ENCODE assay signal across 8 cellular contexts in genomic region chr3:58305882-58306661, GRCh38. TPM values are rescaled to one million over a fixed set of nuclear protein-coding genes. Genes with fewer than 3 reads are reported as not detected.
A peak's percentile ranks its signal among the peaks of the same experiment; 100 is the strongest.
DNase-seq lines count a peak whose midpoint lies in the region; ATAC-seq and TF ChIP-seq lines count a peak whose summit lies in the region.

Gene HTD2 (plus strand): TSS chr3:58306520. CDS start chr3:58317614, 11,094 bp downstream.
Gene RPP14 (plus strand): TSS chr3:58306245. CDS start chr3:58310330, 4,085 bp downstream.

- 4% methylated on average over 71 of the region's 71 CpGs for WGBS in liver

- POLR2A ChIA-PET in CD8-positive, alpha-beta T cell (lab: Charles Lee), result interaction anchor here (0.6 to 1.8 kb wide), 18 partner anchors 10 to 753 kb away, joined by 3 to 17 read pairs (median 3); partner anchors contain the start of genes ABHD6, ARF4, FLNB and KCTD6
- POLR2A ChIA-PET in activated CD4-positive, alpha-beta memory T cell treated with anti-CD3 and anti-CD28 coated beads for 36 hours (lab: Charles Lee), result interaction anchor here (0.6 to 2.0 kb wide), 13 partner anchors 18 to 652 kb away, joined by 3 to 10 read pairs (median 4); partner anchors contain the start of genes PDHB, PXK and SLMAP

- H3K27me3 Mint-ChIP-seq in CD8-positive, alpha-beta T cell (ENCODE audit: low read depth), result peaks cover 14% of the 10 kb centered on the region
- H3K27me3 Mint-ChIP-seq in activated CD4-positive, alpha-beta memory T cell treated with anti-CD3 and anti-CD28 coated beads for 36 hours, result peaks cover 7% of the 10 kb centered on the region

- peaks cover 29% of the 10 kb centered on the region for H3K36me3 Mint-ChIP-seq in CD8-positive, alpha-beta T cell
- peaks cover 13% of the 10 kb centered on the region for H3K36me3 Mint-ChIP-seq in activated CD4-positive, alpha-beta memory T cell treated with anti-CD3 and anti-CD28 coated beads for 36 hours

- H3K9me3 ChIP-seq in CD8-positive, alpha-beta T cell (ENCODE audit: low read length), result peaks cover 6% of the 10 kb centered on the region
- no peaks in the 10 kb centered on the region for H3K9me3 ChIP-seq in liver (ENCODE audit: control insufficient read depth in 4 of 4, low read length in 3 of 4)

- peak within 1 kb of the TSS; percentile 85 for H3K4me3 ChIP-seq in CD8-positive, alpha-beta T cell (ENCODE audit: low read depth, low read length)
- H3K4me3 ChIP-seq in liver (ENCODE audit: low read depth in 1 of 3, low read length in 3 of 3), result peak within 1 kb of the TSS; percentile 67 to 96 (median 92)

- peak; percentile 89 for ATAC-seq in CD8-positive, alpha-beta T cell
- ATAC-seq in GM19438 (IDR thresholded peaks at IDR 0.05; ENCODE audit: low read depth, unreplicated experiment) (peak; percentile 95), HG03575 (IDR thresholded peaks at IDR 0.05; ENCODE audit: extremely low read depth, insufficient number of reproducible peaks, low FRiP score, unreplicated experiment) (peak; percentile 37)

- intact Hi-C loops in CD8-positive, alpha-beta T cell (cut with DNase I, micrococcal nuclease), result loop anchor here (1.0 to 10.0 kb wide), 15 partner anchors 26 to 1081 kb away; partner anchors contain the start of genes FLNB (in 2 of the 2), KCTD6 (in 2 of the 2), PDHB (in 2 of the 2) and PXK (in 2 of the 2)
- intact Hi-C loops in activated CD4-positive, alpha-beta memory T cell treated with anti-CD3 and anti-CD28 coated beads for 36 hours (cut with micrococcal nuclease), result loop anchor here (1.0 to 2.0 kb wide), 10 partner anchors 18 to 325 kb away; partner anchors contain the start of genes ABHD6, FLNB and KCTD6

- H3K9me3 Mint-ChIP-seq in CD8-positive, alpha-beta T cell, result no peaks in the 10 kb centered on the region
- no peaks in the 10 kb centered on the region for H3K9me3 Mint-ChIP-seq in activated CD4-positive, alpha-beta memory T cell treated with anti-CD3 and anti-CD28 coated beads for 36 hours

- CTCF ChIA-PET in CD8-positive, alpha-beta T cell (lab: Charles Lee), result interaction anchor here (0.6 to 3.5 kb wide), 35 partner anchors 10 to 484 kb away, joined by 3 to 30 read pairs (median 4); partner anchors contain the start of genes ABHD6, KCTD6 and PDHB
- CTCF ChIA-PET in activated CD4-positive, alpha-beta memory T cell treated with anti-CD3 and anti-CD28 coated beads for 36 hours (lab: Charles Lee), result interaction anchor here (0.6 to 4.5 kb wide), 62 partner anchors 9 to 548 kb away, joined by 3 to 56 read pairs (median 4); partner anchors contain the start of genes ABHD6, ACOX2, FLNB and KCTD6

- H3K36me3 ChIP-seq in CD8-positive, alpha-beta T cell (ENCODE audit: insufficient read depth, low read length), result peaks cover 2% of the 10 kb centered on the region
- H3K36me3 ChIP-seq in liver (ENCODE audit: control insufficient read depth in 4 of 4, insufficient read depth in 3 of 4, low read depth in 1 of 4, low read length in 3 of 4), result peaks cover 0 to 10% (median 6%) of the 10 kb centered on the region in 4 donors

- peak; percentile 97 to 100 (median 99) for DNase-seq in CD8-positive, alpha-beta T cell
- DNase-seq in NCI-H82 (lab: John Stamatoyannopoulos, UW) (peak; percentile 96), dermis microvascular lymphatic vessel endothelial cell (ENCODE audit: low read depth in 2 of 2) (peak; percentile 94 to 98)
- peak; percentile 99 for DNase-seq in activated CD4-positive, alpha-beta memory T cell treated with anti-CD3 and anti-CD28 coated beads for 36 hours
- peak; percentile 99 for DNase-seq in stimulated activated CD4-positive, alpha-beta T cell treated with anti-CD3 and anti-CD28 coated beads, Interleukin-4, amount 100 ng/mL, for 24 hours

- peaks cover 44% of the 10 kb centered on the region for H3K4me1 Mint-ChIP-seq in CD8-positive, alpha-beta T cell (ENCODE audit: low read depth)
- H3K4me1 Mint-ChIP-seq in activated CD4-positive, alpha-beta memory T cell treated with anti-CD3 and anti-CD28 coated beads for 36 hours (ENCODE audit: low read depth), result peaks cover 32% of the 10 kb centered on the region

- H3K27ac ChIP-seq in CD8-positive, alpha-beta T cell (ENCODE audit: low read depth, low read length), result peak within 1 kb of the TSS; percentile 91
- H3K27ac ChIP-seq in liver (ENCODE audit: low read depth in 1 of 2, low read length in 2 of 2), result peak within 1 kb of the TSS; percentile 94 to 98

- H3K9ac ChIP-seq in liver (ENCODE audit: low read depth in 1 of 2, low read length in 2 of 2), result peak within 1 kb of the TSS; percentile 84 to 97

- peak; percentile 73 to 89 for TF ChIP-seq RAD21 in liver (IDR thresholded peaks at IDR 0.05)

- peaks cover 18% of the 10 kb centered on the region for H3K4me1 ChIP-seq in CD8-positive, alpha-beta T cell (ENCODE audit: insufficient read depth, low read length)
- peaks cover 2 to 27% (median 21%) of the 10 kb centered on the region in 4 donors for H3K4me1 ChIP-seq in liver (ENCODE audit: control insufficient read depth in 4 of 4, insufficient read depth in 4 of 4, low read length in 3 of 4)

- H3K27me3 ChIP-seq in CD8-positive, alpha-beta T cell (ENCODE audit: insufficient read depth, low read length), result no peaks in the 10 kb centered on the region
- H3K27me3 ChIP-seq in liver (ENCODE audit: control insufficient read depth in 4 of 4, insufficient read depth in 4 of 4, low read length in 3 of 4), result no peaks in the 10 kb centered on the region

- peak within 1 kb of the TSS; percentile 97 for H3K4me3 Mint-ChIP-seq in CD8-positive, alpha-beta T cell
- H3K4me3 Mint-ChIP-seq in activated CD4-positive, alpha-beta memory T cell treated with anti-CD3 and anti-CD28 coated beads for 36 hours, result peak within 1 kb of the TSS; percentile 94

- peak within 1 kb of the TSS; percentile 99 for H3K27ac Mint-ChIP-seq in CD8-positive, alpha-beta T cell
- peak within 1 kb of the TSS; percentile 98 for H3K27ac Mint-ChIP-seq in activated CD4-positive, alpha-beta memory T cell treated with anti-CD3 and anti-CD28 coated beads for 36 hours

- TF ChIP-seq CTCF in CD8-positive, alpha-beta T cell (IDR thresholded peaks at IDR 0.05), result peak; percentile 93
- peak; percentile 97 for TF ChIP-seq CTCF in liver (IDR thresholded peaks at IDR 0.05; ENCODE audit: low read depth, low read length, missing input control)

TF ChIP-seq in liver, 16 proteins besides CTCF, POLR2A, EP300 and RAD21 (continues in another document):
- TF ChIP-seq YY1 (IDR thresholded peaks at IDR 0.05) (peak; percentile 65), RXRA (IDR thresholded peaks at IDR 0.05) (peak; percentile 48 to 72), GABPA (IDR thresholded peaks at IDR 0.05 in 1 of 2, conservative IDR thresholded peaks at IDR 0.05 in 1 of 2) (peak; percentile 77 to 95), FOXA1 (IDR thresholded peaks at IDR 0.05) (no peak), REST (IDR thresholded peaks at IDR 0.05) (peak; percentile 6), HNF4G (IDR thresholded peaks at IDR 0.05) (no peak), ZBTB33 (IDR thresholded peaks at IDR 0.05) (peak; percentile 62)

RNA-seq across cellular contexts. Expression of gene HTD2, which starts in this region (rescaled TPM):
- 1 to 10 TPM; 6.4 to 8.9 TPM for total RNA-seq in CD8-positive, alpha-beta T cell
- 1 to 10 TPM; 7.6 to 9.5 TPM for total RNA-seq in activated CD4-positive, alpha-beta memory T cell treated with anti-CD3 and anti-CD28 coated beads for 36 hours
- total RNA-seq in dermis microvascular lymphatic vessel endothelial cell (4.1 and 8.1 TPM in 2 replicates), liver (10 to 100 TPM in 1 of 2 donors, 1 to 10 TPM in 1; 7.4 to 14.8 TPM)
- polyA plus RNA-seq in liver, result 10 to 100 TPM in 1 of 2 donors, 1 to 10 TPM in 1; 6.6 to 14.6 TPM

RNA-seq across cellular contexts. Expression of gene RPP14, which starts in this region (rescaled TPM):
- total RNA-seq in CD8-positive, alpha-beta T cell, result 10 to 100 TPM; 18.3 to 20.4 TPM
- total RNA-seq in activated CD4-positive, alpha-beta memory T cell treated with anti-CD3 and anti-CD28 coated beads for 36 hours, result 10 to 100 TPM; 14.0 to 15.4 TPM
- total RNA-seq in dermis microvascular lymphatic vessel endothelial cell (12.9 and 15.4 TPM in 2 replicates), liver (10 to 100 TPM in 1 of 2 donors, 1 to 10 TPM in 1; 9.2 to 13.7 TPM)
- polyA plus RNA-seq in liver, result 10 to 100 TPM in 1 of 2 donors, 1 to 10 TPM in 1; 7.4 to 10.9 TPM

Comparison
In these comparisons a context has a peak if more than half of its experiments do, and no peak if none do; other contexts are left out.
1. Peak in every context shown above with its lines: DNase-seq, ATAC-seq, H3K4me3 ChIP-seq and H3K27ac ChIP-seq.
2. ATAC-seq: peak in every context shown above with its lines; median percentile 95 in GM19438; 89 in CD8-positive, alpha-beta T cell; 37 in HG03575.